Comparison of ENCODE assay signal across 1 cellular context in the genomic region with DNA sequence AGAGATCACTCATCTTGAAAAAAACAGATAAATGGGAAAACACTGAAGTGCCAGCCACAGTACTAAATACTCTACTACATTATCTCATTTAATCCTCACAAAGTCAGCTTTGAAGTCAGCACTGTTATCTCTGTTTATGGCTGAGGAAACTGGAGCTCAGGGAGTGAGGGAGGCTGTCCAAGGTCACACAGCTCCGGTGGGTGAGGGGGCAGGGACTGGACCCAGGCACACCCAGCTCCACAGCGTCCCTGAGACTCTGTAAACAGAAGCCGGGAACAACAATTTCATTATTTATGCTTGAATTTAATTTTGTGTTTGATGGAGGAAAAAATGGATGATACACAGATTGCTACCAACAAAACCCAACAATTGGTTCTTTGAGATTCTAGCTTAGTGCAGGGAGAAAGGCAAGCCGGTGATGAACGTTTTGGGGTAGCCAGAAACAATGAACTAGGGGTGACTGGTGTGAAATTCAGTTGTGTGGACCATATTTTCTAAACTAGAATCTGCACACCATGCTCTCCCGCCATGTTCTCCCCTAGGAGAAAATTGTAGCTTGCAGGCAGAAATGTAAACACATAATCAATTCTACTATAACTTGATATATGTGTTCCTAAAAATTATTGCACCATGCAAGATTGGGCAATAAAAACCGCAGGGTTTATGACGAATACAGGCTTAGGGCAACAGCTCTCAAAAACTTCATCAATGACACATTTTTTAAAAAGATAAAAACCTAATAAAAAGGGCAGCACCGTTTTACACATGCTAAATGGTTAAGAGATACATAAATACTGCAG.
TF ChIP-seq lines count a peak whose summit lies in the region.

A gene with protein sequence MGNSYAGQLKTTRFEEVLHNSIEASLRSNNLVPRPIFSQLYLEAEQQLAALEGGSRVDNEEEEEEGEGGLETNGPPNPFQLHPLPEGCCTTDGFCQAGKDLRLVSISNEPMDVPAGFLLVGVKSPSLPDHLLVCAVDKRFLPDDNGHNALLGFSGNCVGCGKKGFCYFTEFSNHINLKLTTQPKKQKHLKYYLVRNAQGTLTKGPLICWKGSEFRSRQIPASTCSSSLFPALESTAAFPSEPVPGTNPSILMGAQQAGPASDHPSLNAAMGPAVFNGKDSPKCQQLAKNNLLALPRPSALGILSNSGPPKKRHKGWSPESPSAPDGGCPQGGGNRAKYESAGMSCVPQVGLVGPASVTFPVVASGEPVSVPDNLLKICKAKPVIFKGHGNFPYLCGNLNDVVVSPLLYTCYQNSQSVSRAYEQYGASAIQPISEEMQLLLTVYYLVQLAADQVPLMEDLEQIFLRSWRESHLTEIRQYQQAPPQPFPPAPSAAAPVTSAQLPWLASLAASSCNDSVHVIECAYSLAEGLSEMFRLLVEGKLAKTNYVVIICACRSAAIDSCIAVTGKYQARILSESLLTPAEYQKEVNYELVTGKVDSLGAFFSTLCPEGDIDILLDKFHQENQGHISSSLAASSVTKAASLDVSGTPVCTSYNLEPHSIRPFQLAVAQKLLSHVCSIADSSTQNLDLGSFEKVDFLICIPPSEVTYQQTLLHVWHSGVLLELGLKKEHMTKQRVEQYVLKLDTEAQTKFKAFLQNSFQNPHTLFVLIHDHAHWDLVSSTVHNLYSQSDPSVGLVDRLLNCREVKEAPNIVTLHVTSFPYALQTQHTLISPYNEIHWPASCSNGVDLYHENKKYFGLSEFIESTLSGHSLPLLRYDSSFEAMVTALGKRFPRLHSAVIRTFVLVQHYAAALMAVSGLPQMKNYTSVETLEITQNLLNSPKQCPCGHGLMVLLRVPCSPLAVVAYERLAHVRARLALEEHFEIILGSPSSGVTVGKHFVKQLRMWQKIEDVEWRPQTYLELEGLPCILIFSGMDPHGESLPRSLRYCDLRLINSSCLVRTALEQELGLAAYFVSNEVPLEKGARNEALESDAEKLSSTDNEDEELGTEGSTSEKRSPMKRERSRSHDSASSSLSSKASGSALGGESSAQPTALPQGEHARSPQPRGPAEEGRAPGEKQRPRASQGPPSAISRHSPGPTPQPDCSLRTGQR (N-terminal part only) (plus strand): TSS at position 768 of the 800 bp plus-strand sequence. CDS start 22,570 bp downstream, outside the sequence.

TF ChIP-seq in HepG2, 621 proteins besides CTCF, POLR2A, EP300 and RAD21 (continued from another document and continues in another):
- TF ChIP-seq, protein P1, sequence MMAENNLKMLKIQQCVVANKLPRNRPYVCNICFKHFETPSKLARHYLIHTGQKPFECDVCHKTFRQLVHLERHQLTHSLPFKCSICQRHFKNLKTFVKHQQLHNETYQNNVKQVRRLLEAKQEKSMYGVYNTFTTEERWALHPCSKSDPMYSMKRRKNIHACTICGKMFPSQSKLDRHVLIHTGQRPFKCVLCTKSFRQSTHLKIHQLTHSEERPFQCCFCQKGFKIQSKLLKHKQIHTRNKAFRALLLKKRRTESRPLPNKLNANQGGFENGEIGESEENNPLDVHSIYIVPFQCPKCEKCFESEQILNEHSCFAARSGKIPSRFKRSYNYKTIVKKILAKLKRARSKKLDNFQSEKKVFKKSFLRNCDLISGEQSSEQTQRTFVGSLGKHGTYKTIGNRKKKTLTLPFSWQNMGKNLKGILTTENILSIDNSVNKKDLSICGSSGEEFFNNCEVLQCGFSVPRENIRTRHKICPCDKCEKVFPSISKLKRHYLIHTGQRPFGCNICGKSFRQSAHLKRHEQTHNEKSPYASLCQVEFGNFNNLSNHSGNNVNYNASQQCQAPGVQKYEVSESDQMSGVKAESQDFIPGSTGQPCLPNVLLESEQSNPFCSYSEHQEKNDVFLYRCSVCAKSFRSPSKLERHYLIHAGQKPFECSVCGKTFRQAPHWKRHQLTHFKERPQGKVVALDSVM (CRISPR knock-in tag; IDR thresholded peaks at IDR 0.05), result peak; percentile 81
- TF ChIP-seq, protein P2, sequence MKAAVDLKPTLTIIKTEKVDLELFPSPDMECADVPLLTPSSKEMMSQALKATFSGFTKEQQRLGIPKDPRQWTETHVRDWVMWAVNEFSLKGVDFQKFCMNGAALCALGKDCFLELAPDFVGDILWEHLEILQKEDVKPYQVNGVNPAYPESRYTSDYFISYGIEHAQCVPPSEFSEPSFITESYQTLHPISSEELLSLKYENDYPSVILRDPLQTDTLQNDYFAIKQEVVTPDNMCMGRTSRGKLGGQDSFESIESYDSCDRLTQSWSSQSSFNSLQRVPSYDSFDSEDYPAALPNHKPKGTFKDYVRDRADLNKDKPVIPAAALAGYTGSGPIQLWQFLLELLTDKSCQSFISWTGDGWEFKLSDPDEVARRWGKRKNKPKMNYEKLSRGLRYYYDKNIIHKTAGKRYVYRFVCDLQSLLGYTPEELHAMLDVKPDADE (CRISPR knock-in tag; IDR thresholded peaks at IDR 0.05), result no peak
- no peak for TF ChIP-seq SETDB1 (CRISPR knock-in tag; IDR thresholded peaks at IDR 0.05; ENCODE audit: borderline replicate concordance)
- no peak for TF ChIP-seq REPIN1 (CRISPR knock-in tag; IDR thresholded peaks at IDR 0.05; ENCODE audit: borderline replicate concordance, low read depth)
- no peak for TF ChIP-seq ZNF607 (CRISPR knock-in tag; IDR thresholded peaks at IDR 0.05; ENCODE audit: borderline replicate concordance)
- TF ChIP-seq ZNF615 (CRISPR knock-in tag; IDR thresholded peaks at IDR 0.05; ENCODE audit: borderline replicate concordance), result no peak
- peak; percentile 94 for TF ChIP-seq PITX1 (CRISPR knock-in tag; IDR thresholded peaks at IDR 0.05)
- no peak for TF ChIP-seq ELF4 (CRISPR knock-in tag; IDR thresholded peaks at IDR 0.05; ENCODE audit: borderline replicate concordance)
- TF ChIP-seq FOXC1 (CRISPR knock-in tag; IDR thresholded peaks at IDR 0.05; ENCODE audit: borderline replicate concordance), result no peak
- TF ChIP-seq ZNF546 (CRISPR knock-in tag; conservative IDR thresholded peaks at IDR 0.05), result no peak
- TF ChIP-seq MIER3 (CRISPR knock-in tag; IDR thresholded peaks at IDR 0.05; ENCODE audit: borderline replicate concordance), result peak; percentile 68; the same call in 1 of the 2 replicates
- 0 out of 2 replicates have a peak, but pooled peaks have one; percentile 55 for TF ChIP-seq ZNF598 (CRISPR knock-in tag; IDR thresholded peaks at IDR 0.05; ENCODE audit: borderline replicate concordance)
- TF ChIP-seq, protein P3, sequence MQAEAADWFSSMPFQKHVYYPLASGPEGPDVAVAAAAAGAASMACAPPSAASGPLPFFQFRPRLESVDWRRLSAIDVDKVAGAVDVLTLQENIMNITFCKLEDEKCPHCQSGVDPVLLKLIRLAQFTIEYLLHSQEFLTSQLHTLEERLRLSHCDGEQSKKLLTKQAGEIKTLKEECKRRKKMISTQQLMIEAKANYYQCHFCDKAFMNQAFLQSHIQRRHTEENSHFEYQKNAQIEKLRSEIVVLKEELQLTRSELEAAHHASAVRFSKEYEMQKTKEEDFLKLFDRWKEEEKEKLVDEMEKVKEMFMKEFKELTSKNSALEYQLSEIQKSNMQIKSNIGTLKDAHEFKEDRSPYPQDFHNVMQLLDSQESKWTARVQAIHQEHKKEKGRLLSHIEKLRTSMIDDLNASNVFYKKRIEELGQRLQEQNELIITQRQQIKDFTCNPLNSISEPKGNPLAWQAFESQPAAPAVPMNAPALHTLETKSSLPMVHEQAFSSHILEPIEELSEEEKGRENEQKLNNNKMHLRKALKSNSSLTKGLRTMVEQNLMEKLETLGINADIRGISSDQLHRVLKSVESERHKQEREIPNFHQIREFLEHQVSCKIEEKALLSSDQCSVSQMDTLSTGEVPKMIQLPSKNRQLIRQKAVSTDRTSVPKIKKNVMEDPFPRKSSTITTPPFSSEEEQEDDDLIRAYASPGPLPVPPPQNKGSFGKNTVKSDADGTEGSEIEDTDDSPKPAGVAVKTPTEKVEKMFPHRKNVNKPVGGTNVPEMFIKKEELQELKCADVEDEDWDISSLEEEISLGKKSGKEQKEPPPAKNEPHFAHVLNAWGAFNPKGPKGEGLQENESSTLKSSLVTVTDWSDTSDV (CRISPR knock-in tag; IDR thresholded peaks at IDR 0.05), result no peak
- TF ChIP-seq KDM4B (CRISPR knock-in tag; IDR thresholded peaks at IDR 0.05), result no peak
- TF ChIP-seq, protein P4, sequence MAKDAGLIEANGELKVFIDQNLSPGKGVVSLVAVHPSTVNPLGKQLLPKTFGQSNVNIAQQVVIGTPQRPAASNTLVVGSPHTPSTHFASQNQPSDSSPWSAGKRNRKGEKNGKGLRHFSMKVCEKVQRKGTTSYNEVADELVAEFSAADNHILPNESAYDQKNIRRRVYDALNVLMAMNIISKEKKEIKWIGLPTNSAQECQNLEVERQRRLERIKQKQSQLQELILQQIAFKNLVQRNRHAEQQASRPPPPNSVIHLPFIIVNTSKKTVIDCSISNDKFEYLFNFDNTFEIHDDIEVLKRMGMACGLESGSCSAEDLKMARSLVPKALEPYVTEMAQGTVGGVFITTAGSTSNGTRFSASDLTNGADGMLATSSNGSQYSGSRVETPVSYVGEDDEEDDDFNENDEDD (CRISPR knock-in tag; IDR thresholded peaks at IDR 0.05; ENCODE audit: borderline replicate concordance), result no peak; the same call in 1 of the 2 replicates
- peak; percentile 85 for TF ChIP-seq ZNF746 (CRISPR knock-in tag; IDR thresholded peaks at IDR 0.05)
- peak; percentile 99 for TF ChIP-seq ZMYM3 (CRISPR knock-in tag; IDR thresholded peaks at IDR 0.05)
- no peak for TF ChIP-seq SRSF9 (IDR thresholded peaks at IDR 0.05; ENCODE audit: borderline replicate concordance, insufficient read depth, low read depth, low read length, poor library complexity, severe bottlenecking)
- TF ChIP-seq, protein P5, sequence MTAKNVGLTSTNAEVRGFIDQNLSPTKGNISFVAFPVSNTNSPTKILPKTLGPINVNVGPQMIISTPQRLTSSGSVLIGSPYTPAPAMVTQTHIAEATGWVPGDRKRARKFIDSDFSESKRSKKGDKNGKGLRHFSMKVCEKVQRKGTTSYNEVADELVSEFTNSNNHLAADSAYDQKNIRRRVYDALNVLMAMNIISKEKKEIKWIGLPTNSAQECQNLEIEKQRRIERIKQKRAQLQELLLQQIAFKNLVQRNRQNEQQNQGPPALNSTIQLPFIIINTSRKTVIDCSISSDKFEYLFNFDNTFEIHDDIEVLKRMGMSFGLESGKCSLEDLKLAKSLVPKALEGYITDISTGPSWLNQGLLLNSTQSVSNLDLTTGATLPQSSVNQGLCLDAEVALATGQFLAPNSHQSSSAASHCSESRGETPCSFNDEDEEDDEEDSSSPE (CRISPR knock-in tag; IDR thresholded peaks at IDR 0.05), result no peak
- no peak for TF ChIP-seq ZNF329 (CRISPR knock-in tag; IDR thresholded peaks at IDR 0.05; ENCODE audit: low read depth)
- no peak for TF ChIP-seq MAZ (IDR thresholded peaks at IDR 0.05; ENCODE audit: borderline replicate concordance, low read depth, low read length)
- no peak for TF ChIP-seq MAZ (CRISPR knock-in tag; IDR thresholded peaks at IDR 0.05; ENCODE audit: low read depth)
- no peak for TF ChIP-seq POLR2AphosphoS2 (IDR thresholded peaks at IDR 0.05; ENCODE audit: low read depth, low read length)
- TF ChIP-seq ZSCAN25 (CRISPR knock-in tag; IDR thresholded peaks at IDR 0.05), result peak; percentile 63; the same call in 1 of the 2 replicates
- no peak for TF ChIP-seq EEA1 (CRISPR knock-in tag; IDR thresholded peaks at IDR 0.05; ENCODE audit: borderline replicate concordance)
- TF ChIP-seq ZNF354B (CRISPR knock-in tag; IDR thresholded peaks at IDR 0.05), result no peak
- TF ChIP-seq ZNF878 (CRISPR knock-in tag; IDR thresholded peaks at IDR 0.05), result no peak
- TF ChIP-seq, protein P6, sequence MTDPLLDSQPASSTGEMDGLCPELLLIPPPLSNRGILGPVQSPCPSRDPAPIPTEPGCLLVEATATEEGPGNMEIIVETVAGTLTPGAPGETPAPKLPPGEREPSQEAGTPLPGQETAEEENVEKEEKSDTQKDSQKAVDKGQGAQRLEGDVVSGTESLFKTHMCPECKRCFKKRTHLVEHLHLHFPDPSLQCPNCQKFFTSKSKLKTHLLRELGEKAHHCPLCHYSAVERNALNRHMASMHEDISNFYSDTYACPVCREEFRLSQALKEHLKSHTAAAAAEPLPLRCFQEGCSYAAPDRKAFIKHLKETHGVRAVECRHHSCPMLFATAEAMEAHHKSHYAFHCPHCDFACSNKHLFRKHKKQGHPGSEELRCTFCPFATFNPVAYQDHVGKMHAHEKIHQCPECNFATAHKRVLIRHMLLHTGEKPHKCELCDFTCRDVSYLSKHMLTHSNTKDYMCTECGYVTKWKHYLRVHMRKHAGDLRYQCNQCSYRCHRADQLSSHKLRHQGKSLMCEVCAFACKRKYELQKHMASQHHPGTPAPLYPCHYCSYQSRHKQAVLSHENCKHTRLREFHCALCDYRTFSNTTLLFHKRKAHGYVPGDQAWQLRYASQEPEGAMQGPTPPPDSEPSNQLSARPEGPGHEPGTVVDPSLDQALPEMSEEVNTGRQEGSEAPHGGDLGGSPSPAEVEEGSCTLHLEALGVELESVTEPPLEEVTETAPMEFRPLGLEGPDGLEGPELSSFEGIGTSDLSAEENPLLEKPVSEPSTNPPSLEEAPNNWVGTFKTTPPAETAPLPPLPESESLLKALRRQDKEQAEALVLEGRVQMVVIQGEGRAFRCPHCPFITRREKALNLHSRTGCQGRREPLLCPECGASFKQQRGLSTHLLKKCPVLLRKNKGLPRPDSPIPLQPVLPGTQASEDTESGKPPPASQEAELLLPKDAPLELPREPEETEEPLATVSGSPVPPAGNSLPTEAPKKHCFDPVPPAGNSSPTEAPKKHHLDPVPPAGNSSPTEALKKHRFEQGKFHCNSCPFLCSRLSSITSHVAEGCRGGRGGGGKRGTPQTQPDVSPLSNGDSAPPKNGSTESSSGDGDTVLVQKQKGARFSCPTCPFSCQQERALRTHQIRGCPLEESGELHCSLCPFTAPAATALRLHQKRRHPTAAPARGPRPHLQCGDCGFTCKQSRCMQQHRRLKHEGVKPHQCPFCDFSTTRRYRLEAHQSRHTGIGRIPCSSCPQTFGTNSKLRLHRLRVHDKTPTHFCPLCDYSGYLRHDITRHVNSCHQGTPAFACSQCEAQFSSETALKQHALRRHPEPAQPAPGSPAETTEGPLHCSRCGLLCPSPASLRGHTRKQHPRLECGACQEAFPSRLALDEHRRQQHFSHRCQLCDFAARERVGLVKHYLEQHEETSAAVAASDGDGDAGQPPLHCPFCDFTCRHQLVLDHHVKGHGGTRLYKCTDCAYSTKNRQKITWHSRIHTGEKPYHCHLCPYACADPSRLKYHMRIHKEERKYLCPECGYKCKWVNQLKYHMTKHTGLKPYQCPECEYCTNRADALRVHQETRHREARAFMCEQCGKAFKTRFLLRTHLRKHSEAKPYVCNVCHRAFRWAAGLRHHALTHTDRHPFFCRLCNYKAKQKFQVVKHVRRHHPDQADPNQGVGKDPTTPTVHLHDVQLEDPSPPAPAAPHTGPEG (CRISPR knock-in tag; IDR thresholded peaks at IDR 0.05), result no peak
- TF ChIP-seq HDAC2 (CRISPR knock-in tag; IDR thresholded peaks at IDR 0.05), result peak; percentile 96
- TF ChIP-seq, protein P7, sequence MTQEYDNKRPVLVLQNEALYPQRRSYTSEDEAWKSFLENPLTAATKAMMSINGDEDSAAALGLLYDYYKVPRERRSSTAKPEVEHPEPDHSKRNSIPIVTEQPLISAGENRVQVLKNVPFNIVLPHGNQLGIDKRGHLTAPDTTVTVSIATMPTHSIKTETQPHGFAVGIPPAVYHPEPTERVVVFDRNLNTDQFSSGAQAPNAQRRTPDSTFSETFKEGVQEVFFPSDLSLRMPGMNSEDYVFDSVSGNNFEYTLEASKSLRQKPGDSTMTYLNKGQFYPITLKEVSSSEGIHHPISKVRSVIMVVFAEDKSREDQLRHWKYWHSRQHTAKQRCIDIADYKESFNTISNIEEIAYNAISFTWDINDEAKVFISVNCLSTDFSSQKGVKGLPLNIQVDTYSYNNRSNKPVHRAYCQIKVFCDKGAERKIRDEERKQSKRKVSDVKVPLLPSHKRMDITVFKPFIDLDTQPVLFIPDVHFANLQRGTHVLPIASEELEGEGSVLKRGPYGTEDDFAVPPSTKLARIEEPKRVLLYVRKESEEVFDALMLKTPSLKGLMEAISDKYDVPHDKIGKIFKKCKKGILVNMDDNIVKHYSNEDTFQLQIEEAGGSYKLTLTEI (CRISPR knock-in tag; conservative IDR thresholded peaks at IDR 0.05), result no peak
- TF ChIP-seq RAD51 (IDR thresholded peaks at IDR 0.05; ENCODE audit: borderline replicate concordance), result no peak
- no peak for TF ChIP-seq HES4 (CRISPR knock-in tag; IDR thresholded peaks at IDR 0.05; ENCODE audit: borderline replicate concordance)
- TF ChIP-seq DNMT3B (CRISPR knock-in tag; conservative IDR thresholded peaks at IDR 0.05), result 0 out of 2 replicates have a peak, but pooled peaks have one; percentile 26
